ENCODE assay signal across 1 cellular context in the genomic region with DNA sequence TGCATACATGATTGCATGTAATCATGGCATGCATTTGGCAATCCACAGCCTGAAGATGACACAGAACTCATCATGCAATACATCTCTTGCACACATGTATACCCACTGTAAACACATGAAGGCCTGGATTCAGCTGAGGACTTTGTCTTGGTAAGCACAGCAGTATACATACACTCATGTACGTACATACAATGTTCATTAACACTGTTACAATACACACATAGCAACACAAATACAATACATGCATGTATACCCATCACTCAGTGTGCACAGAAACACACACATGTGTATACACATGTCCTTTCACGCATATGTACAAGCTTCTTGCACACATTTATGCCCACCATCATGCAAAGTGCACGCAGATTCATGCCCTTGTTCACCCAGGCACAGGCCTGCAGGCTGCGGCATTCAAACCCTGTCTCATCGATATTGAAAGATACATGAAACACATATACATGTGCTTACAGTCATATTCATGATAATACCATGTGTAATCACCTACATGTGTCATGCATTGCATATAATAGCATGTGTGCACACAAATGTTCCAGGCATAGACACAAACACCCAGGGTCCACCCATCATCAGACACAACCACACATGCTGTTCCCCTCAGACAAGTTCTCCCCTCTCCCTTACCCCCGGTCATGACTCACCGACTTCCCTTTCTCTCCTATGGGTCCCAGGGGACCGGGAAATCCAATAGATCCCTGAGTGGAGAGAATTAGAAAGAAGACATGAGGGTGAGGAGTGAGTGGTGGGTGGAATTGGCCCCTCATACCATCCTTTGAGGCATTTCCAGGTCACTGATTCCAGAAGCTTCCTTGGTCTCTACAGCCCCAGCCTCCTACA.
TF ChIP-seq lines count a peak whose summit lies in the region.

No MANE protein-coding gene starts in this region.

TF ChIP-seq in HEK293, 187 proteins besides CTCF, POLR2A, EP300 and RAD21 (continued from another document):
- TF ChIP-seq, protein P1, sequence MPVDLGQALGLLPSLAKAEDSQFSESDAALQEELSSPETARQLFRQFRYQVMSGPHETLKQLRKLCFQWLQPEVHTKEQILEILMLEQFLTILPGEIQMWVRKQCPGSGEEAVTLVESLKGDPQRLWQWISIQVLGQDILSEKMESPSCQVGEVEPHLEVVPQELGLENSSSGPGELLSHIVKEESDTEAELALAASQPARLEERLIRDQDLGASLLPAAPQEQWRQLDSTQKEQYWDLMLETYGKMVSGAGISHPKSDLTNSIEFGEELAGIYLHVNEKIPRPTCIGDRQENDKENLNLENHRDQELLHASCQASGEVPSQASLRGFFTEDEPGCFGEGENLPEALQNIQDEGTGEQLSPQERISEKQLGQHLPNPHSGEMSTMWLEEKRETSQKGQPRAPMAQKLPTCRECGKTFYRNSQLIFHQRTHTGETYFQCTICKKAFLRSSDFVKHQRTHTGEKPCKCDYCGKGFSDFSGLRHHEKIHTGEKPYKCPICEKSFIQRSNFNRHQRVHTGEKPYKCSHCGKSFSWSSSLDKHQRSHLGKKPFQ (tag by site-specific recombination; IDR thresholded peaks at IDR 0.05), result no peak
- TF ChIP-seq HOXC10 (CRISPR knock-in tag; IDR thresholded peaks at IDR 0.05) (no peak), ZNF157 (tag by site-specific recombination; IDR thresholded peaks at IDR 0.05) (peak; percentile 100), ZNF175 (tag by site-specific recombination; IDR thresholded peaks at IDR 0.05) (no peak), ZNF404 (tag by site-specific recombination; IDR thresholded peaks at IDR 0.05) (no peak), ZNF37A (tag by site-specific recombination; IDR thresholded peaks at IDR 0.05) (no peak), ZNF174 (tag by site-specific recombination; IDR thresholded peaks at IDR 0.05) (no peak), SETDB1 (IDR thresholded peaks at IDR 0.05; ENCODE audit: insufficient read length, low read length) (peak; percentile 93), ZSCAN23 (tag by site-specific recombination; IDR thresholded peaks at IDR 0.05) (no peak), ZBTB1 (tag by site-specific recombination; IDR thresholded peaks at IDR 0.05) (no peak), ZNF311 (tag by site-specific recombination; IDR thresholded peaks at IDR 0.05; ENCODE audit: borderline replicate concordance) (no peak), ZNF366 (tag by site-specific recombination; conservative IDR thresholded peaks at IDR 0.05) (no peak), ZNF664 (tag by site-specific recombination; IDR thresholded peaks at IDR 0.05) (no peak), YY1 (tag by site-specific recombination; IDR thresholded peaks at IDR 0.05) (no peak), ZNF248 (tag by site-specific recombination; IDR thresholded peaks at IDR 0.05) (peak; percentile 100), ZNF2 (tag by site-specific recombination; IDR thresholded peaks at IDR 0.05) (no peak), ZFHX2 (tag by site-specific recombination; conservative IDR thresholded peaks at IDR 0.05) (no peak), ZNF416 (tag by site-specific recombination; IDR thresholded peaks at IDR 0.05) (no peak), ZNF302 (tag by site-specific recombination; IDR thresholded peaks at IDR 0.05; ENCODE audit: low read depth) (no peak), ZNF529 (tag by site-specific recombination; IDR thresholded peaks at IDR 0.05; ENCODE audit: insufficient replicate concordance) (no peak), ZNF624 (tag by site-specific recombination; IDR thresholded peaks at IDR 0.05) (no peak), ZNF514 (tag by site-specific recombination; IDR thresholded peaks at IDR 0.05) (no peak), TRIM28 (IDR thresholded peaks at IDR 0.05; ENCODE audit: borderline replicate concordance, low read length) (peak; percentile 71; the same call in 1 of the 2 replicates), ZBTB7A (tag by site-specific recombination; IDR thresholded peaks at IDR 0.05; ENCODE audit: low read depth) (no peak), ZNF701 (tag by site-specific recombination; IDR thresholded peaks at IDR 0.05) (no peak), ZNF548 (tag by site-specific recombination; IDR thresholded peaks at IDR 0.05) (no peak), ZBTB48 (tag by site-specific recombination; IDR thresholded peaks at IDR 0.05) (peak; percentile 48; the same call in 1 of the 2 replicates), ZNF24 (tag by site-specific recombination; IDR thresholded peaks at IDR 0.05) (no peak), EGR2 (tag by site-specific recombination; IDR thresholded peaks at IDR 0.05; ENCODE audit: low read depth) (no peak), SP3 (tag by site-specific recombination; IDR thresholded peaks at IDR 0.05) (no peak), ZNF148 (tag by site-specific recombination; IDR thresholded peaks at IDR 0.05; ENCODE audit: borderline replicate concordance) (no peak), ZNF677 (tag by site-specific recombination; IDR thresholded peaks at IDR 0.05) (no peak)
- TF ChIP-seq, protein P2, sequence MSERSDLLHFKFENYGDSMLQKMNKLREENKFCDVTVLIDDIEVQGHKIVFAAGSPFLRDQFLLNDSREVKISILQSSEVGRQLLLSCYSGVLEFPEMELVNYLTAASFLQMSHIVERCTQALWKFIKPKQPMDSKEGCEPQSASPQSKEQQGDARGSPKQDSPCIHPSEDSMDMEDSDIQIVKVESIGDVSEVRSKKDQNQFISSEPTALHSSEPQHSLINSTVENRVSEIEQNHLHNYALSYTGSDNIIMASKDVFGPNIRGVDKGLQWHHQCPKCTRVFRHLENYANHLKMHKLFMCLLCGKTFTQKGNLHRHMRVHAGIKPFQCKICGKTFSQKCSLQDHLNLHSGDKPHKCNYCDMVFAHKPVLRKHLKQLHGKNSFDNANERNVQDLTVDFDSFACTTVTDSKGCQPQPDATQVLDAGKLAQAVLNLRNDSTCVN (tag by site-specific recombination; optimal IDR thresholded peaks at IDR 0.05), result no peak
- TF ChIP-seq, protein P3, sequence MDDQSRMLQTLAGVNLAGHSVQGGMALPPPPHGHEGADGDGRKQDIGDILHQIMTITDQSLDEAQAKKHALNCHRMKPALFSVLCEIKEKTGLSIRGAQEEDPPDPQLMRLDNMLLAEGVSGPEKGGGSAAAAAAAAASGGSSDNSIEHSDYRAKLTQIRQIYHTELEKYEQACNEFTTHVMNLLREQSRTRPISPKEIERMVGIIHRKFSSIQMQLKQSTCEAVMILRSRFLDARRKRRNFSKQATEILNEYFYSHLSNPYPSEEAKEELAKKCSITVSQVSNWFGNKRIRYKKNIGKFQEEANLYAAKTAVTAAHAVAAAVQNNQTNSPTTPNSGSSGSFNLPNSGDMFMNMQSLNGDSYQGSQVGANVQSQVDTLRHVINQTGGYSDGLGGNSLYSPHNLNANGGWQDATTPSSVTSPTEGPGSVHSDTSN (CRISPR knock-in tag; IDR thresholded peaks at IDR 0.05), result no peak
- TF ChIP-seq, protein P4, sequence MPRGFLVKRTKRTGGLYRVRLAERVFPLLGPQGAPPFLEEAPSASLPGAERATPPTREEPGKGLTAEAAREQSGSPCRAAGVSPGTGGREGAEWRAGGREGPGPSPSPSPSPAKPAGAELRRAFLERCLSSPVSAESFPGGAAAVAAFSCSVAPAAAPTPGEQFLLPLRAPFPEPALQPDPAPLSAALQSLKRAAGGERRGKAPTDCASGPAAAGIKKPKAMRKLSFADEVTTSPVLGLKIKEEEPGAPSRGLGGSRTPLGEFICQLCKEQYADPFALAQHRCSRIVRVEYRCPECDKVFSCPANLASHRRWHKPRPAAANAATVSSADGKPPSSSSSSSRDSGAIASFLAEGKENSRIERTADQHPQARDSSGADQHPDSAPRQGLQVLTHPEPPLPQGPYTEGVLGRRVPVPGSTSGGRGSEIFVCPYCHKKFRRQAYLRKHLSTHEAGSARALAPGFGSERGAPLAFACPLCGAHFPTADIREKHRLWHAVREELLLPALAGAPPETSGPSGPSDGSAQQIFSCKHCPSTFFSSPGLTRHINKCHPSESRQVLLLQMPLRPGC (tag by site-specific recombination; IDR thresholded peaks at IDR 0.05), result no peak
- TF ChIP-seq, protein P5, sequence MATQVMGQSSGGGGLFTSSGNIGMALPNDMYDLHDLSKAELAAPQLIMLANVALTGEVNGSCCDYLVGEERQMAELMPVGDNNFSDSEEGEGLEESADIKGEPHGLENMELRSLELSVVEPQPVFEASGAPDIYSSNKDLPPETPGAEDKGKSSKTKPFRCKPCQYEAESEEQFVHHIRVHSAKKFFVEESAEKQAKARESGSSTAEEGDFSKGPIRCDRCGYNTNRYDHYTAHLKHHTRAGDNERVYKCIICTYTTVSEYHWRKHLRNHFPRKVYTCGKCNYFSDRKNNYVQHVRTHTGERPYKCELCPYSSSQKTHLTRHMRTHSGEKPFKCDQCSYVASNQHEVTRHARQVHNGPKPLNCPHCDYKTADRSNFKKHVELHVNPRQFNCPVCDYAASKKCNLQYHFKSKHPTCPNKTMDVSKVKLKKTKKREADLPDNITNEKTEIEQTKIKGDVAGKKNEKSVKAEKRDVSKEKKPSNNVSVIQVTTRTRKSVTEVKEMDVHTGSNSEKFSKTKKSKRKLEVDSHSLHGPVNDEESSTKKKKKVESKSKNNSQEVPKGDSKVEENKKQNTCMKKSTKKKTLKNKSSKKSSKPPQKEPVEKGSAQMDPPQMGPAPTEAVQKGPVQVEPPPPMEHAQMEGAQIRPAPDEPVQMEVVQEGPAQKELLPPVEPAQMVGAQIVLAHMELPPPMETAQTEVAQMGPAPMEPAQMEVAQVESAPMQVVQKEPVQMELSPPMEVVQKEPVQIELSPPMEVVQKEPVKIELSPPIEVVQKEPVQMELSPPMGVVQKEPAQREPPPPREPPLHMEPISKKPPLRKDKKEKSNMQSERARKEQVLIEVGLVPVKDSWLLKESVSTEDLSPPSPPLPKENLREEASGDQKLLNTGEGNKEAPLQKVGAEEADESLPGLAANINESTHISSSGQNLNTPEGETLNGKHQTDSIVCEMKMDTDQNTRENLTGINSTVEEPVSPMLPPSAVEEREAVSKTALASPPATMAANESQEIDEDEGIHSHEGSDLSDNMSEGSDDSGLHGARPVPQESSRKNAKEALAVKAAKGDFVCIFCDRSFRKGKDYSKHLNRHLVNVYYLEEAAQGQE (tag by site-specific recombination; IDR thresholded peaks at IDR 0.05), result no peak
